Comparison of ENCODE assay signal across 14 cellular contexts in the genomic region with DNA sequence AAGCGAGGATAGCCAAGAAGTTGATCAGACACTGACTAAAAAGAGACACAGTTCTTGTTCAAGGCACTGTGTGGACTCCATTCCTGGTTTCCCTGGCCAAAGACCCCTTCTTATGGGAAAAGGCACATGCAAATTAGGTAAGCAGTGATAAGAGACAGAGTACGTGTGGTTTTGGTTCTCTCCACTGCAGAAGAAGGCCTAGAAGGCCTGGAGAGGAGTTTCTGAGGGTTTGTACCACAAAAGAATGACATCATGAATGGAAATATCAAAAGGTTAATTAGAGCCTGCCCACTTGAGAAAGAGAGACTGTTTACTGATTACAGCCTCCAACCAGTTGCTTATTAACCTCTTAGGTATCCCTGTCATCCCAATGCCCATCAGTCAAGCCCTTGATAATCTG.
DNase-seq lines count a peak whose midpoint lies in the region; ATAC-seq and TF ChIP-seq lines count a peak whose summit lies in the region.
"Had no signal": no experiment of that assay in that cellular context is flagged by ENCODE, and none has a peak within 500 bp of the region (broad histone marks: within the 10 kb centered on the region; RNA-seq: fewer than 3 reads in every experiment).

No MANE protein-coding gene starts in this region.

- TF ChIP-seq CTCF in GM13977 (IDR thresholded peaks at IDR 0.05; ENCODE audit: extremely low read depth, insufficient read depth, missing control alignments) (no peak), osteocyte (IDR thresholded peaks at IDR 0.05) (no peak)

- peak; percentile 97 for ATAC-seq in GM19351 (IDR thresholded peaks at IDR 0.05; ENCODE audit: unreplicated experiment)
- peak; percentile 79 for ATAC-seq in HG02763 (IDR thresholded peaks at IDR 0.05; ENCODE audit: unreplicated experiment)
- ATAC-seq in HG03520 (IDR thresholded peaks at IDR 0.05; ENCODE audit: unreplicated experiment), result peak; percentile 87
- ATAC-seq: foreskin keratinocyte had no signal

- no peaks in the 10 kb centered on the region for H3K9me3 Mint-ChIP-seq in osteocyte (ENCODE audit: unreplicated experiment)

- H3K27ac Mint-ChIP-seq in osteocyte (ENCODE audit: unreplicated experiment), result no peak overlapping the region

- intact Hi-C loops in head of caudate nucleus (cut with DNase I), result no loop called here

- peaks cover 5% of the 10 kb centered on the region for H3K4me1 Mint-ChIP-seq in osteocyte (ENCODE audit: unreplicated experiment)

- in situ Hi-C loops in GM13977 (cut with MboI; ENCODE audit: low pct_unique_long_range_greater_than_20kb, low sequenced_read_pairs, unreplicated experiment), result no loop called here

- H3K4me3 Mint-ChIP-seq in osteocyte (ENCODE audit: unreplicated experiment), result no peak overlapping the region

- DNase-seq in GM13977 (ENCODE audit: low spot score) (peak; percentile 15), osteocyte (ENCODE audit: extremely low spot score, unreplicated experiment) (no peak), head of caudate nucleus (no peak), Ammon's horn (ENCODE audit: low spot score) (no peak), NCI-H1092 (lab: John Stamatoyannopoulos, UW) (no peak)
- DNase-seq: activated naive CD4-positive, alpha-beta T cell treated with anti-CD3 and anti-CD28 coated beads, Interleukin-2, amount 50 U/mL, for 16 hours; AML-193; foreskin keratinocyte; NCI-H524 treated with DMSO at 0.1 percent for 48 hours; SK-N-SH; stimulated activated naive CD4-positive, alpha-beta T cell treated with Interleukin-2 at 50 U/mL for 16 hours had no signal

- no peaks in the 10 kb centered on the region for H3K36me3 Mint-ChIP-seq in osteocyte (ENCODE audit: unreplicated experiment)

- peaks cover 13% of the 10 kb centered on the region for H3K27me3 Mint-ChIP-seq in osteocyte (ENCODE audit: unreplicated experiment)
